11 cellular contexts compared by ENCODE assay signal in genomic region chr3:58073315-58074125, GRCh38.
DNase-seq lines count a peak whose midpoint lies in the region; ATAC-seq, FAIRE-seq and TF ChIP-seq lines count a peak whose summit lies in the region.
"Had no signal": no experiment of that assay in that cellular context is flagged by ENCODE, and none has a peak within 500 bp of the region (broad histone marks: within the 10 kb centered on the region; RNA-seq: fewer than 3 reads in every experiment).

No MANE protein-coding gene starts in this region.

- H3K27ac ChIP-seq in GM23248 (no peak overlapping the region), trophoblast cell (ENCODE audit: low read depth, low read length) (no peak overlapping the region)

- H2BK5ac ChIP-seq in trophoblast cell (ENCODE audit: low read depth, low read length, poor library complexity): no peak overlapping the region

- peaks cover 37% of the 10 kb centered on the region for H3K4me1 Mint-ChIP-seq in activated naive CD8-positive, alpha-beta T cell treated with anti-CD3 and anti-CD28 coated beads for 36 hours

- H4K8ac ChIP-seq in trophoblast cell (ENCODE audit: low read depth, low read length): no peak overlapping the region

- no peaks in the 10 kb centered on the region for H3K27me3 Mint-ChIP-seq in activated naive CD8-positive, alpha-beta T cell treated with anti-CD3 and anti-CD28 coated beads for 36 hours

- no peak overlapping the region for H2BK120ac ChIP-seq in trophoblast cell (ENCODE audit: insufficient read depth, low read length, poor library complexity)

- in situ Hi-C loops in GM23248 (cut with MboI): no loop called here

- 62% methylated on average over 9 of the region's 9 CpGs for WGBS in GM23248 (ENCODE audit: low coverage in 1 of 2, low lambda C conversion rate in 2 of 2, missing lambda C conversion rate in 2 of 2), 2 experiments
- WGBS in trophoblast cell (ENCODE audit: extremely low coverage, insufficient coverage, insufficient read length): no CpG with 5 or more reads among the region's 9 CpGs

- H3F3A ChIP-seq in GM23248 (ENCODE audit: insufficient read depth): 0 out of 2 replicates have a peak, but pooled peaks cover 8% of the 10 kb centered on the region

- H3K9me3 Mint-ChIP-seq in activated naive CD8-positive, alpha-beta T cell treated with anti-CD3 and anti-CD28 coated beads for 36 hours: peaks cover 8% of the 10 kb centered on the region

- peak; percentile 24 for FAIRE-seq in GM12892 (lab: Jason Lieb, UNC)
- FAIRE-seq: H1 had no signal

- H3K36me3 ChIP-seq in GM23248 (ENCODE audit: low read depth): peaks cover 18% of the 10 kb centered on the region
- H3K36me3 ChIP-seq in adipocyte (ENCODE audit: control insufficient read depth, insufficient read depth, low read length, severe bottlenecking): peaks cover 9% of the 10 kb centered on the region
- H3K36me3 ChIP-seq in trophoblast cell (ENCODE audit: control insufficient read depth in 1 of 2, insufficient read depth in 2 of 2, low read length in 2 of 2): peaks cover 5 to 12% of the 10 kb centered on the region in 2 experiments

- H3K27ac Mint-ChIP-seq in activated naive CD8-positive, alpha-beta T cell treated with anti-CD3 and anti-CD28 coated beads for 36 hours: no peak overlapping the region

- H4K12ac ChIP-seq in trophoblast cell (ENCODE audit: low read depth, low read length): no peak overlapping the region

- H3K4me3 ChIP-seq in GM23248 (no peak overlapping the region), adipocyte (ENCODE audit: low read length) (no peak overlapping the region), trophoblast cell (ENCODE audit: low read depth, low read length) (no peak overlapping the region)

- H2AFZ ChIP-seq in GM23248 (no peak overlapping the region), trophoblast cell (ENCODE audit: insufficient read depth, low read length, poor library complexity) (no peak overlapping the region)

- no peak overlapping the region for H3K18ac ChIP-seq in trophoblast cell (ENCODE audit: low read length)

- no peak overlapping the region for H3K4me2 ChIP-seq in GM23248 (ENCODE audit: unreplicated experiment)
- no peak overlapping the region for H3K4me2 ChIP-seq in trophoblast cell (ENCODE audit: low read length)

- H4K91ac ChIP-seq in trophoblast cell (ENCODE audit: low read depth, low read length): no peak overlapping the region

- no peak for ATAC-seq in HG02798 (IDR thresholded peaks at IDR 0.05; ENCODE audit: poor library complexity, unreplicated experiment)

- H3K4me1 ChIP-seq in GM23248 (ENCODE audit: insufficient read depth): peaks cover 20% of the 10 kb centered on the region
- H3K4me1 ChIP-seq in adipocyte (ENCODE audit: control insufficient read depth, insufficient read depth, low read length): peaks cover 32% of the 10 kb centered on the region
- peaks cover 8 to 15% of the 10 kb centered on the region in 2 experiments for H3K4me1 ChIP-seq in trophoblast cell (ENCODE audit: control insufficient read depth in 1 of 2, insufficient read depth in 2 of 2, low read length in 2 of 2)

- H3K4me3 Mint-ChIP-seq in activated naive CD8-positive, alpha-beta T cell treated with anti-CD3 and anti-CD28 coated beads for 36 hours: no peak overlapping the region

- H2AK5ac ChIP-seq in trophoblast cell (ENCODE audit: low read length): no peak overlapping the region

- no peaks in the 10 kb centered on the region for H3K9me2 ChIP-seq in GM23248 (ENCODE audit: insufficient read depth)

- H3K14ac ChIP-seq in trophoblast cell (ENCODE audit: low read length): no peak overlapping the region

- peaks cover 2% of the 10 kb centered on the region for H3K79me1 ChIP-seq in trophoblast cell (ENCODE audit: low read length)

- peaks cover 15% of the 10 kb centered on the region for H3K36me3 Mint-ChIP-seq in activated naive CD8-positive, alpha-beta T cell treated with anti-CD3 and anti-CD28 coated beads for 36 hours

- peak overlapping the region; percentile 65 for H3K4ac ChIP-seq in trophoblast cell (ENCODE audit: low read depth, low read length)

- no peak for TF ChIP-seq POLR2A in GM12892 (IDR thresholded peaks at IDR 0.05; ENCODE audit: low read depth, low read length)

- no peaks in the 10 kb centered on the region for H3K9me3 ChIP-seq in GM23248 (ENCODE audit: low read depth)
- H3K9me3 ChIP-seq in adipocyte (ENCODE audit: control insufficient read depth, low read length): no peaks in the 10 kb centered on the region
- H3K9me3 ChIP-seq in trophoblast cell (ENCODE audit: insufficient read depth, low read depth, low read length): no peaks in the 10 kb centered on the region

- no peaks in the 10 kb centered on the region for H3K27me3 ChIP-seq in GM23248 (replicated peaks; ENCODE audit: insufficient read depth)
- H3K27me3 ChIP-seq in adipocyte (replicated peaks; ENCODE audit: control insufficient read depth, insufficient read depth, low read length): no peaks in the 10 kb centered on the region
- no peaks in the 10 kb centered on the region for H3K27me3 ChIP-seq in trophoblast cell (ENCODE audit: insufficient read depth, low read length)

- peaks cover 9% of the 10 kb centered on the region; the same call in 1 of the 2 replicates for H4K20me1 ChIP-seq in GM23248 (ENCODE audit: insufficient read depth)

- no peak overlapping the region for H2BK12ac ChIP-seq in trophoblast cell (ENCODE audit: low read length)

- no peak for DNase-seq in GM12892 (ENCODE audit: insufficient read length)
- DNase-seq in GM23248: peak; percentile 33
- DNase-seq in adipocyte (ENCODE audit: low read depth): no peak
- DNase-seq in trophoblast cell: no peak
- no peak for DNase-seq in NCI-H1694 (lab: John Stamatoyannopoulos, UW)
- no peak for DNase-seq in activated naive CD8-positive, alpha-beta T cell treated with anti-CD3 and anti-CD28 coated beads for 36 hours
- DNase-seq in hippocampal formation (lab: John Stamatoyannopoulos, UW): no peak
- DNase-seq: NCI-H1105, T-helper 1 cell had no signal

- no peak overlapping the region for H3K23ac ChIP-seq in trophoblast cell (ENCODE audit: low read length)

- H3K79me2 ChIP-seq in GM23248 (ENCODE audit: insufficient read depth) (peaks cover 100% of the 10 kb centered on the region), trophoblast cell (ENCODE audit: control insufficient read depth, insufficient read depth, low read length, poor library complexity) (peaks cover 9% of the 10 kb centered on the region)

- H3K9ac ChIP-seq in GM23248 (no peak overlapping the region), adipocyte (ENCODE audit: low read length) (peak overlapping the region; percentile 27), trophoblast cell (ENCODE audit: low read length) (no peak overlapping the region)
